In genomic region chr6:97917369-97917768, GRCh38 we compare ENCODE assay signal across 28 cellular contexts.
"Had no signal": no experiment of that assay in that cellular context is flagged by ENCODE, and none has a peak within 500 bp of the region (broad histone marks: within the 10 kb centered on the region; RNA-seq: fewer than 3 reads in every experiment).

No MANE protein-coding gene starts in this region.

- H3K9me3 ChIP-seq: ascending aorta, colonic mucosa, gastroesophageal sphincter, left lung, tibial nerve had no signal

- H3K4me1 ChIP-seq: ascending aorta, colonic mucosa, gastroesophageal sphincter, left lung, tibial nerve had no signal

- H3K27me3 Mint-ChIP-seq: activated naive CD4-positive, alpha-beta T cell treated with anti-CD3 and anti-CD28 coated beads, Interleukin-2, amount 10 ng/mL, durations not matched to agents 7 days and 5 days; activated naive CD8-positive, alpha-beta T cell treated with anti-CD3 and anti-CD28 coated beads, Interleukin-2, amount 10 ng/mL, durations not matched to agents 7 days and 5 days; brain; effector memory CD8-positive, alpha-beta T cell had no signal

- H3K36me3 Mint-ChIP-seq: activated naive CD4-positive, alpha-beta T cell treated with anti-CD3 and anti-CD28 coated beads, Interleukin-2, amount 10 ng/mL, durations not matched to agents 7 days and 5 days; activated naive CD8-positive, alpha-beta T cell treated with anti-CD3 and anti-CD28 coated beads, Interleukin-2, amount 10 ng/mL, durations not matched to agents 7 days and 5 days; brain had no signal

- ATAC-seq: activated CD4-positive, CD25-positive, alpha-beta regulatory T cell treated with anti-CD3 and anti-CD28 coated beads, Interleukin-2, amount 50 U/mL, for 24 hours; effector memory CD8-positive, alpha-beta T cell; gastroesophageal sphincter; left lung; right cardiac atrium had no signal

- H3K27me3 ChIP-seq: ascending aorta, cardiac muscle cell, colonic mucosa, left lung, tibial nerve had no signal

- H3K4me3 ChIP-seq: ascending aorta, cardiac muscle cell, colonic mucosa, gastroesophageal sphincter, left lung, lung, tibial nerve had no signal

- H3K27ac Mint-ChIP-seq: activated naive CD8-positive, alpha-beta T cell treated with anti-CD3 and anti-CD28 coated beads, Interleukin-2, amount 10 ng/mL, durations not matched to agents 7 days and 5 days; activated T-helper 1 cell treated with anti-CD3 and anti-CD28 coated beads, Interleukin-12 subunit alpha, Interleukin-12 subunit beta, Interleukin-2, Interleukin-4 antibody, amounts not matched to agents 30 ng/mL and 10 ng/mL and 1 ng/mL, durations not matched to agents 14 hours and 24 hours and 36 hours; effector memory CD8-positive, alpha-beta T cell had no signal

- H3K36me3 ChIP-seq: ascending aorta, cardiac muscle cell, colonic mucosa, gastroesophageal sphincter, left lung, tibial nerve had no signal

- H3K4me1 Mint-ChIP-seq: activated naive CD4-positive, alpha-beta T cell treated with anti-CD3 and anti-CD28 coated beads, Interleukin-2, amount 10 ng/mL, durations not matched to agents 7 days and 5 days; activated naive CD8-positive, alpha-beta T cell treated with anti-CD3 and anti-CD28 coated beads, Interleukin-2, amount 10 ng/mL, durations not matched to agents 7 days and 5 days; nephron had no signal

- DNase-seq: activated CD4-positive, alpha-beta T cell treated with anti-CD3 and anti-CD28 coated beads for 48 hours; activated CD4-positive, alpha-beta T cell treated with anti-CD3 and anti-CD28 coated beads, Interleukin-2, amount 50 U/mL, for 48 hours; activated CD8-positive, alpha-beta memory T cell treated with anti-CD3 and anti-CD28 coated beads for 24 hours; activated effector memory CD4-positive, alpha-beta T cell treated with anti-CD3 and anti-CD28 coated beads, Interleukin-2, amount 50 U/mL, for 16 hours; activated naive CD4-positive, alpha-beta T cell treated with anti-CD3 and anti-CD28 coated beads, Interleukin-2, amount 10 ng/mL, durations not matched to agents 7 days and 5 days; activated naive CD8-positive, alpha-beta T cell treated with anti-CD3 and anti-CD28 coated beads, Interleukin-2, amount 10 ng/mL, durations not matched to agents 7 days and 5 days; activated T-cell treated with anti-CD3 and anti-CD28 coated beads, Interleukin-2, amount 50 U/mL, for 1 hour; cerebellar nuclear complex; colonic mucosa; effector memory CD8-positive, alpha-beta T cell; hippocampal formation; left lung; right cardiac atrium; stimulated activated CD4-positive, alpha-beta T cell treated with anti-CD3 and anti-CD28 coated beads, Interleukin-15, amount 100 ng/mL, for 24 hours; stimulated activated CD4-positive, alpha-beta T cell treated with anti-CD3 and anti-CD28 coated beads, Interleukin-2, amount 100 ng/mL, for 24 hours; stimulated activated naive CD4-positive, alpha-beta T cell; T-helper 1 cell; T-helper 9 cell had no signal

- H3K27ac ChIP-seq: ascending aorta, cardiac muscle cell, colonic mucosa, gastroesophageal sphincter, left lung, tibial nerve, VCaP had no signal

- H3K4me3 Mint-ChIP-seq: activated naive CD4-positive, alpha-beta T cell treated with anti-CD3 and anti-CD28 coated beads, Interleukin-2, amount 10 ng/mL, durations not matched to agents 7 days and 5 days; activated naive CD8-positive, alpha-beta T cell treated with anti-CD3 and anti-CD28 coated beads, Interleukin-2, amount 10 ng/mL, durations not matched to agents 7 days and 5 days; activated T-helper 1 cell treated with anti-CD3 and anti-CD28 coated beads, Interleukin-12 subunit alpha, Interleukin-12 subunit beta, Interleukin-2, Interleukin-4 antibody, amounts not matched to agents 30 ng/mL and 10 ng/mL and 1 ng/mL, durations not matched to agents 14 hours and 24 hours and 36 hours; brain; effector memory CD8-positive, alpha-beta T cell; nephron had no signal
